2 cellular contexts compared by ENCODE assay signal in the genomic region with DNA sequence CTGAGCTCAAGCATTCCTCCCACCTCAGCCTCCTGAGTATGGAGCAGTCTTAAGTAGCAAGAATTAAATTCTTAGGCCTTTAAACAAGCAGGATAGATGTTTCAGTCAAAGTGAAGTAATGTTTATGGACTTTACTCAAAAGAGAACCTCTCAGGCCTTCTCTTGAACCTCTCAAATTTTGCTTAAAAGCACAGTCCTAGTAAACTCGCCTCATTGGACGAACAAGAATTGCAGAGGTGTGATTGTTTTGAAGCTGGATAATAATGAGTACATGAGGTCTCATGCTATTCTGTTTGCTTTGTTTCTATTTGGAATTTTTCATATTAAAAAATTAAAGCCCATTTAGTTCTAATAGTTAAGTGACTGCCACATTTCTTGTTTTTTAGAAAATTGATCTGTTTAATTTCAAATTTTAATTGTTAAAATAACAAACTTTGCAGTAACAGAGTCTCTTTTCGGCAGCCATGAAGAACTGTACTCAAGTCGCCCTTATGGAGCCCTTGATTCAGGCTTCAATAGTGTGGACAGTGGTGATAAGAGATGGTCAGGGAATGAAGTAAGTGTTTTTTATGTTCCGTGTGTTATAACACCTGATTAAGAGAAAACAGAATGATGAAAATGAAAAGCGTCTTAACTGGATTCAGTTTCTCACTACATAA.
TF ChIP-seq lines count a peak whose summit lies in the region.

No MANE protein-coding gene starts in this region.

TF ChIP-seq in GM23338, 12 proteins besides CTCF, POLR2A, EP300 and RAD21 (continued from another document):
- TF ChIP-seq EZH2 (IDR thresholded peaks at IDR 0.05; ENCODE audit: low read depth, unreplicated experiment) (no peak), NANOG (IDR thresholded peaks at IDR 0.05; ENCODE audit: borderline replicate concordance) (no peak), CREB1 (CRISPR knock-in tag; IDR thresholded peaks at IDR 0.05; ENCODE audit: low read depth) (no peak), EZH2phosphoT487 (IDR thresholded peaks at IDR 0.05; ENCODE audit: unreplicated experiment) (no peak), ZNF462 (CRISPR knock-in tag; IDR thresholded peaks at IDR 0.05) (no peak), JUNB (IDR thresholded peaks at IDR 0.05; ENCODE audit: unreplicated experiment) (no peak), ZNF114 (CRISPR knock-in tag; IDR thresholded peaks at IDR 0.05) (no peak), STAT1 (IDR thresholded peaks at IDR 0.05; ENCODE audit: unreplicated experiment) (no peak)

TF ChIP-seq in K562, 482 proteins besides CTCF, POLR2A, EP300 and RAD21 (continued from another document):
- TF ChIP-seq, protein P1, sequence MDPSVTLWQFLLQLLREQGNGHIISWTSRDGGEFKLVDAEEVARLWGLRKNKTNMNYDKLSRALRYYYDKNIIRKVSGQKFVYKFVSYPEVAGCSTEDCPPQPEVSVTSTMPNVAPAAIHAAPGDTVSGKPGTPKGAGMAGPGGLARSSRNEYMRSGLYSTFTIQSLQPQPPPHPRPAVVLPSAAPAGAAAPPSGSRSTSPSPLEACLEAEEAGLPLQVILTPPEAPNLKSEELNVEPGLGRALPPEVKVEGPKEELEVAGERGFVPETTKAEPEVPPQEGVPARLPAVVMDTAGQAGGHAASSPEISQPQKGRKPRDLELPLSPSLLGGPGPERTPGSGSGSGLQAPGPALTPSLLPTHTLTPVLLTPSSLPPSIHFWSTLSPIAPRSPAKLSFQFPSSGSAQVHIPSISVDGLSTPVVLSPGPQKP (CRISPR knock-in tag; IDR thresholded peaks at IDR 0.05), result no peak
- TF ChIP-seq MXI1 (IDR thresholded peaks at IDR 0.05; ENCODE audit: low read depth, low read length), result no peak
- TF ChIP-seq NCOA2 (IDR thresholded peaks at IDR 0.05; ENCODE audit: partially characterized antibody in 2 of 2), result no peak
- no peak for TF ChIP-seq NR2C1 (IDR thresholded peaks at IDR 0.05)
- TF ChIP-seq NR2C1 (tag; IDR thresholded peaks at IDR 0.05), result no peak
- no peak for TF ChIP-seq JUN (IDR thresholded peaks at IDR 0.05; ENCODE audit: borderline replicate concordance, low read depth, low read length)
- TF ChIP-seq JUN (CRISPR knock-in tag; IDR thresholded peaks at IDR 0.05; ENCODE audit: borderline replicate concordance), result no peak
- no peak for TF ChIP-seq TEAD4 (IDR thresholded peaks at IDR 0.05; ENCODE audit: low read length)
- no peak for TF ChIP-seq TEAD4 (CRISPR knock-in tag; IDR thresholded peaks at IDR 0.05; ENCODE audit: borderline replicate concordance)
- TF ChIP-seq KAT7 (CRISPR knock-in tag; IDR thresholded peaks at IDR 0.05; ENCODE audit: borderline replicate concordance), result no peak
- no peak for TF ChIP-seq HDAC6 (IDR thresholded peaks at IDR 0.05; ENCODE audit: low read depth, low read length)
- no peak for TF ChIP-seq NCOA4 (IDR thresholded peaks at IDR 0.05; ENCODE audit: partially characterized antibody)
- TF ChIP-seq ZSCAN32 (CRISPR knock-in tag; IDR thresholded peaks at IDR 0.05), result no peak
- TF ChIP-seq BCL6 (CRISPR knock-in tag; IDR thresholded peaks at IDR 0.05), result no peak
- no peak for TF ChIP-seq FOXA3 (CRISPR knock-in tag; conservative IDR thresholded peaks at IDR 0.05 in 1 of 2, IDR thresholded peaks at IDR 0.05 in 1 of 2)
- no peak for TF ChIP-seq ZFX (CRISPR knock-in tag; IDR thresholded peaks at IDR 0.05)
- TF ChIP-seq BCOR (IDR thresholded peaks at IDR 0.05), result no peak
- TF ChIP-seq, protein P2, sequence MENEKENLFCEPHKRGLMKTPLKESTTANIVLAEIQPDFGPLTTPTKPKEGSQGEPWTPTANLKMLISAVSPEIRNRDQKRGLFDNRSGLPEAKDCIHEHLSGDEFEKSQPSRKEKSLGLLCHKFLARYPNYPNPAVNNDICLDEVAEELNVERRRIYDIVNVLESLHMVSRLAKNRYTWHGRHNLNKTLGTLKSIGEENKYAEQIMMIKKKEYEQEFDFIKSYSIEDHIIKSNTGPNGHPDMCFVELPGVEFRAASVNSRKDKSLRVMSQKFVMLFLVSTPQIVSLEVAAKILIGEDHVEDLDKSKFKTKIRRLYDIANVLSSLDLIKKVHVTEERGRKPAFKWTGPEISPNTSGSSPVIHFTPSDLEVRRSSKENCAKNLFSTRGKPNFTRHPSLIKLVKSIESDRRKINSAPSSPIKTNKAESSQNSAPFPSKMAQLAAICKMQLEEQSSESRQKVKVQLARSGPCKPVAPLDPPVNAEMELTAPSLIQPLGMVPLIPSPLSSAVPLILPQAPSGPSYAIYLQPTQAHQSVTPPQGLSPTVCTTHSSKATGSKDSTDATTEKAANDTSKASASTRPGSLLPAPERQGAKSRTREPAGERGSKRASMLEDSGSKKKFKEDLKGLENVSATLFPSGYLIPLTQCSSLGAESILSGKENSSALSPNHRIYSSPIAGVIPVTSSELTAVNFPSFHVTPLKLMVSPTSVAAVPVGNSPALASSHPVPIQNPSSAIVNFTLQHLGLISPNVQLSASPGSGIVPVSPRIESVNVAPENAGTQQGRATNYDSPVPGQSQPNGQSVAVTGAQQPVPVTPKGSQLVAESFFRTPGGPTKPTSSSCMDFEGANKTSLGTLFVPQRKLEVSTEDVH (IDR thresholded peaks at IDR 0.05; ENCODE audit: low read depth, partially characterized antibody), result no peak
- TF ChIP-seq AFF1 (IDR thresholded peaks at IDR 0.05; ENCODE audit: low read depth in 1 of 2, partially characterized antibody in 2 of 2), result no peak
- no peak for TF ChIP-seq NCOA1 (IDR thresholded peaks at IDR 0.05; ENCODE audit: low read depth)
- TF ChIP-seq PHF21A (IDR thresholded peaks at IDR 0.05; ENCODE audit: borderline replicate concordance, low read depth), result no peak
